32 cellular contexts compared by ENCODE assay signal in the genomic region with DNA sequence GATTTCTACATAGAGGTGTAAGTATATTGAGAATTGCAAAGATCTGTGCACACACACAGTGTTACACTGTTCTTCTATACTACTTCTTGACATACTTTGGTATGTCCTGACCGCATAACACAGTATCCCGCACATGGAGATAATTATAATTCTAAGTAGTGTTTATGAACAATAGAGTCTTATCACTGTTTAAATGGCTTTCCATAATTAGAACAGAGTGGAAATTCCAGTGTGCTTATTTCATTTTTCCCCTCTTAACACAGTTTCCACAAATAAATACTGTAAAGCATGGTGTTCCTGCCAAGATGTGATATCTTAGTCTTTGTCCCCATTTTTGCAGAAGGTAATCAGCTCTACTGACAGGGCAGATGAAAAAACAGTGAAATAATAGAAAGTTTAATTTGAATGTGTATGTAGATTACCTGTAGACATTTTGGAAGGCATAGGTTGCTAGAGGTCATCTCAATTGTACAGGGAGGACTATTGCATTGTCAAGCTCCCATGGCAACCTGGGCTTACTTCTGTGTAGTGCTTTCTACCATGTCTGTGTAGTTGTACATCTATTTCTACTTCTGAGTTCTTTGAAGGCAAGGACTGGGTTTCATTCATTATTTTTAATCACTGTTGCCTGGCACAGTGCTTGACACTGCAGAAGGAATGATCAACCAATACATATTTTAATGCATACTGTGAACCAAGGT. TPM values are rescaled to one million over a fixed set of nuclear protein-coding genes. Genes with fewer than 3 reads are reported as not detected.
DNase-seq lines count a peak whose midpoint lies in the region; ATAC-seq, FAIRE-seq and TF ChIP-seq lines count a peak whose summit lies in the region.
"Had no signal": no experiment of that assay in that cellular context is flagged by ENCODE, and none has a peak within 500 bp of the region (broad histone marks: within the 10 kb centered on the region; RNA-seq: fewer than 3 reads in every experiment).

No MANE protein-coding gene starts in this region.

- intact Hi-C loops in left ventricle myocardium superior (cut with micrococcal nuclease): no loop called here

- peak; percentile 39 for DNase-seq in AG10803 (ENCODE audit: low read depth)
- no peak for DNase-seq in HTR-8/SVneo (ENCODE audit: insufficient read length, low spot score)
- DNase-seq in dermis blood vessel endothelial cell: peak; percentile 64
- no peak for DNase-seq in left ventricle myocardium superior
- no peak for DNase-seq in GM19239 (ENCODE audit: insufficient read length, low spot score)
- no peak for DNase-seq in NCI-H510A (lab: John Stamatoyannopoulos, UW)
- no peak for DNase-seq in 8988T
- DNase-seq: activated CD4-positive, alpha-beta T cell treated with anti-CD3 and anti-CD28 coated beads, Interleukin-2, amount 50 U/mL, for 4 hours; activated CD4-positive, CD25-positive, alpha-beta regulatory T cell; activated naive CD4-positive, alpha-beta T cell; BE2C; body of pancreas; DMS 273 treated with DMSO at 0.1 percent for 48 hours; kidney; lower lobe of right lung; NCI-H1048; NCI-H1694 treated with DMSO at 0.1 percent for 48 hours; NCI-H446; occipital lobe; RPMI8226; substantia nigra; T-helper 17 cell had no signal

- no peak overlapping the region for H3K4me3 ChIP-seq in AG10803 (ENCODE audit: low read length)
- H3K4me3 ChIP-seq: body of pancreas, GM12878, HAP-1, lower lobe of right lung, skin epidermis had no signal

- TF ChIP-seq CTCF in AG10803 (conservative IDR thresholded peaks at IDR 0.05; ENCODE audit: low read length): no peak

- peak; percentile 4 for FAIRE-seq in HTR-8/SVneo (lab: Jason Lieb, UNC)
- no peak for FAIRE-seq in GM19239 (lab: Jason Lieb, UNC)
- FAIRE-seq: GM12878, kidney, TTC549 had no signal

- ATAC-seq in left ventricle myocardium superior: peak; percentile 89
- ATAC-seq in GM18873 (IDR thresholded peaks at IDR 0.05; ENCODE audit: low FRiP score, unreplicated experiment): no peak
- ATAC-seq: body of pancreas; GM12878; natural killer cell treated with Interleukin-12 subunit alpha and Interleukin-12 subunit beta and Interleukin-15 and Interleukin-18, amount 100 ng/mL, for 72 hours; SK-N-SH treated with all-trans-retinoic acid at 6 μM for 48 hours; stimulated activated memory B cell treated with anti-CD40 and anti-IgM and Interleukin-4, amounts not matched to agents 10 μg/mL and 1 μg/mL and 100 μg/mL, for 72 hours; T-helper 17 cell had no signal

RNA-seq across cellular contexts. Expression of gene KRT28, which starts 10.1 kb away (rescaled TPM):
- total RNA-seq in dermis blood vessel endothelial cell (not detected in 2 replicates), left ventricle myocardium superior (not detected)
- total RNA-seq: body of pancreas; cerebellum; GM12878; kidney; lower lobe of right lung; mononuclear cell; natural killer cell treated with Interleukin-12 subunit alpha and Interleukin-12 subunit beta and Interleukin-15 and Interleukin-18, amount 100 ng/mL, for 72 hours; occipital lobe; T-helper 17 cell had no signal

RNA-seq across cellular contexts. Expression of gene KRT10, which starts 12.5 kb away (rescaled TPM):
- 4.9 and 5.3 TPM in 2 replicates for total RNA-seq in dermis blood vessel endothelial cell
- total RNA-seq in left ventricle myocardium superior: 51.3 TPM

RNA-seq across cellular contexts. Expression of gene KRT27, which starts 27.5 kb away (rescaled TPM):
- total RNA-seq in dermis blood vessel endothelial cell (not detected in 2 replicates), left ventricle myocardium superior (not detected)
- total RNA-seq: body of pancreas; GM12878; kidney; lower lobe of right lung; mononuclear cell; natural killer cell treated with Interleukin-12 subunit alpha and Interleukin-12 subunit beta and Interleukin-15 and Interleukin-18, amount 100 ng/mL, for 72 hours; occipital lobe; T-helper 17 cell had no signal

RNA-seq across cellular contexts. Expression of gene KRT26, which starts 37.9 kb away (rescaled TPM):
- not detected in 2 replicates for total RNA-seq in dermis blood vessel endothelial cell
- not detected for total RNA-seq in left ventricle myocardium superior
- total RNA-seq: body of pancreas; cerebellum; GM12878; kidney; lower lobe of right lung; mononuclear cell; natural killer cell treated with Interleukin-12 subunit alpha and Interleukin-12 subunit beta and Interleukin-15 and Interleukin-18, amount 100 ng/mL, for 72 hours; occipital lobe; T-helper 17 cell had no signal

RNA-seq across cellular contexts. Expression of gene KRT25, which starts 54.7 kb away (rescaled TPM):
- total RNA-seq in dermis blood vessel endothelial cell (not detected in 2 replicates), left ventricle myocardium superior (not detected)
- total RNA-seq: body of pancreas; cerebellum; GM12878; kidney; lower lobe of right lung; mononuclear cell; natural killer cell treated with Interleukin-12 subunit alpha and Interleukin-12 subunit beta and Interleukin-15 and Interleukin-18, amount 100 ng/mL, for 72 hours; occipital lobe; T-helper 17 cell had no signal

Comparison
In these comparisons a context has a peak if more than half of its experiments do, and no peak if none do; other contexts are left out.
1. DNase-seq: peak in AG10803 (single experiment) and dermis blood vessel endothelial cell (single experiment); none in HTR-8/SVneo (single experiment), left ventricle myocardium superior (single experiment), GM19239 (single experiment), NCI-H510A (single experiment) and 8988T (single experiment).